22 cellular contexts compared by ENCODE assay signal in the genomic region with DNA sequence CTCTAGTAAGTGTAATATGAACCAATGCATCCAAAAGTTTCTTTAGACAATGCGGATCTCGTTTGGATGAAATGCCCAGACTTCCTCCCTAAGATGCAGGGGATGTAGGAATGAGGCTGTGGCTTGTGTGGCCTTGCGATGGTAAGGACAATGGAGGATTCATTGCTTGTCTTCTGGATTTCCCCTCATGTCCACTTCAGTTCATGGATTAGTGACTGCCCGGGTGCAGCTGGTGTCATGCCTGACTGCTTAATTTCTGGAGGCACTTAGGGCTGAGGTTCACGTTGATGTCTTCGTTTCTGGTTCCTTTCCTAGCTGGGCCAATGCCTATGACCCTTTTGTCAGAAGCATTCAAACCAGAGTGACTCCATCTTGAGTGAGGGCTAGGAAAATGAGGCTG.
"Had no signal": no experiment of that assay in that cellular context is flagged by ENCODE, and none has a peak within 500 bp of the region (broad histone marks: within the 10 kb centered on the region; RNA-seq: fewer than 3 reads in every experiment).

No MANE protein-coding gene starts in this region.

- H3K9me3 ChIP-seq: MG63, SJSA1 had no signal

- ATAC-seq: HepG2, Panc1, PC-3, Right ventricle myocardium inferior had no signal

- DNase-seq: IMR-90, Karpas-422, KG1, MG63, NCI-H1092, NCI-H1105 treated with DMSO at 0.1 percent for 48 hours, NCI-H1417 treated with DMSO at 0.1 percent for 48 hours, NCI-H146, NCI-H1694 treated with DMSO at 0.1 percent for 48 hours, NCI-H1930, NCI-H2081, NCI-H2107, NCI-H2227 treated with DMSO at 0.1 percent for 48 hours, NCI-H526, NCI-H82, PC-3, SHP77 treated with DMSO at 0.1 percent for 48 hours had no signal

- FAIRE-seq: HepG2 had no signal

- H3K27ac ChIP-seq: SJSA1, SK-N-MC had no signal

- H3K27me3 ChIP-seq: MG63, SJSA1 had no signal

- H3K4me3 ChIP-seq: MG63, SJSA1, SK-N-MC had no signal

- H3K36me3 ChIP-seq: MG63, SJSA1 had no signal

- H3K4me1 ChIP-seq: SJSA1 had no signal
